9 cellular contexts compared by ENCODE assay signal in genomic region chr17:75459590-75460267, GRCh38. TPM values are rescaled to one million over a fixed set of nuclear protein-coding genes. Genes with fewer than 3 reads are reported as not detected.
DNase-seq lines count a peak whose midpoint lies in the region; ATAC-seq and TF ChIP-seq lines count a peak whose summit lies in the region.
"Had no signal": no experiment of that assay in that cellular context is flagged by ENCODE, and none has a peak within 500 bp of the region (broad histone marks: within the 10 kb centered on the region; RNA-seq: fewer than 3 reads in every experiment).

No MANE protein-coding gene starts in this region.

- H3K27ac ChIP-seq in HEK293 (ENCODE audit: extremely low read depth, low read depth, low read length): peak overlapping the region; percentile 19; the same call in 1 of the 2 replicates
- H3K27ac ChIP-seq in PC-9: peak overlapping the region; percentile 90
- peak overlapping the region; percentile 70 for H3K27ac ChIP-seq in left ventricle myocardium inferior (replicated peaks)
- peak overlapping the region; percentile 37 for H3K27ac ChIP-seq in smooth muscle cell (ENCODE audit: low read depth)

- H3F3A ChIP-seq in PC-9 (ENCODE audit: insufficient read depth, low read depth) (peaks cover 33% of the 10 kb centered on the region), smooth muscle cell (ENCODE audit: low read depth) (no peaks in the 10 kb centered on the region)

- no peaks in the 10 kb centered on the region; a peak in 1 of 3 replicates for H3K36me3 ChIP-seq in HEK293 (ENCODE audit: control insufficient read depth in 2 of 2, insufficient read depth in 1 of 2, low read length in 2 of 2)
- no peaks in the 10 kb centered on the region for H3K36me3 ChIP-seq in PC-9 (ENCODE audit: low read depth)
- H3K36me3 ChIP-seq in left ventricle myocardium inferior: no peaks in the 10 kb centered on the region
- H3K36me3 ChIP-seq in smooth muscle cell (ENCODE audit: low read depth): no peaks in the 10 kb centered on the region

- peaks cover 31% of the 10 kb centered on the region for H3K4me1 Mint-ChIP-seq in activated naive CD4-positive, alpha-beta T cell treated with anti-CD3 and anti-CD28 coated beads, Interleukin-2, amount 10 ng/mL, durations not matched to agents 7 days and 5 days

- H3K4me1 ChIP-seq in HEK293 (ENCODE audit: control insufficient read depth, insufficient read depth, low read length) (peaks cover 20% of the 10 kb centered on the region), PC-9 (replicated peaks; ENCODE audit: insufficient read depth) (peaks cover 49% of the 10 kb centered on the region), left ventricle myocardium inferior (peaks cover 60% of the 10 kb centered on the region), smooth muscle cell (ENCODE audit: low read depth) (peaks cover 17% of the 10 kb centered on the region)

- intact Hi-C loops in PC-9 (cut with micrococcal nuclease; ENCODE audit: unreplicated experiment): no loop called here
- intact Hi-C loops in left ventricle myocardium inferior (cut with micrococcal nuclease): no loop called here

- peaks cover 3% of the 10 kb centered on the region for H3K36me3 Mint-ChIP-seq in activated naive CD4-positive, alpha-beta T cell treated with anti-CD3 and anti-CD28 coated beads, Interleukin-2, amount 10 ng/mL, durations not matched to agents 7 days and 5 days

- H3K9me2 ChIP-seq in PC-9 (ENCODE audit: insufficient read depth): no peaks in the 10 kb centered on the region

- DNase-seq in PC-9 (peak; percentile 64 to 93), left ventricle myocardium inferior (no peak), smooth muscle cell (lab: John Stamatoyannopoulos, UW; ENCODE audit: unreplicated experiment) (no peak), glomerular visceral epithelial cell (ENCODE audit: extremely low spot score) (no peak), HUDEP-2 (lab: John Stamatoyannopoulos, UW; ENCODE audit: unreplicated experiment in 76 of 76) (no peak)
- no peak for DNase-seq in activated naive CD4-positive, alpha-beta T cell treated with anti-CD3 and anti-CD28 coated beads, Interleukin-2, amount 10 ng/mL, durations not matched to agents 7 days and 5 days

- H3K9ac ChIP-seq in smooth muscle cell (ENCODE audit: low read depth): no peak overlapping the region

- no peak for ATAC-seq in HG02840 (IDR thresholded peaks at IDR 0.05; ENCODE audit: low FRiP score, unreplicated experiment)

- no peaks in the 10 kb centered on the region for H3K9me3 Mint-ChIP-seq in activated naive CD4-positive, alpha-beta T cell treated with anti-CD3 and anti-CD28 coated beads, Interleukin-2, amount 10 ng/mL, durations not matched to agents 7 days and 5 days
- H3K9me3 Mint-ChIP-seq: T-helper 1 cell treated with Interleukin-12 subunit alpha and Interleukin-12 subunit beta and Interleukin-4 antibody, amounts not matched to agents 30 μg/mL and 1 μg/mL, for 36 hours had no signal

- POLR2A ChIA-PET in HEK293 (lab: Yijun Ruan, JAX): interaction anchor here (0.6 kb wide), 1 partner anchor 10 kb away, joined by 4 read pairs; no protein-coding TSS in a partner anchor
- POLR2A ChIA-PET in PC-9 (lab: Charles Lee; ENCODE audit: unreplicated experiment): interaction anchor here (0.6 to 1.3 kb wide), 3 partner anchors 17 to 374 kb away, joined by 3 to 9 read pairs (median 3); no protein-coding TSS in a partner anchor

- 62% methylated on average over 9 of the region's 9 CpGs for WGBS in smooth muscle cell (ENCODE audit: low lambda C conversion rate)

- H3K79me2 ChIP-seq in PC-9 (ENCODE audit: low read depth) (peaks cover 47% of the 10 kb centered on the region), smooth muscle cell (ENCODE audit: low read depth) (peaks cover 27% of the 10 kb centered on the region)

- H3K27ac Mint-ChIP-seq in activated naive CD4-positive, alpha-beta T cell treated with anti-CD3 and anti-CD28 coated beads, Interleukin-2, amount 10 ng/mL, durations not matched to agents 7 days and 5 days: no peak overlapping the region
- H3K27ac Mint-ChIP-seq: T-helper 1 cell treated with Interleukin-12 subunit alpha and Interleukin-12 subunit beta and Interleukin-4 antibody, amounts not matched to agents 30 μg/mL and 1 μg/mL, for 36 hours had no signal

- no peaks in the 10 kb centered on the region for H3K27me3 Mint-ChIP-seq in activated naive CD4-positive, alpha-beta T cell treated with anti-CD3 and anti-CD28 coated beads, Interleukin-2, amount 10 ng/mL, durations not matched to agents 7 days and 5 days

- no peak overlapping the region for H3K4me3 Mint-ChIP-seq in activated naive CD4-positive, alpha-beta T cell treated with anti-CD3 and anti-CD28 coated beads, Interleukin-2, amount 10 ng/mL, durations not matched to agents 7 days and 5 days
- H3K4me3 Mint-ChIP-seq: T-helper 1 cell treated with Interleukin-12 subunit alpha and Interleukin-12 subunit beta and Interleukin-4 antibody, amounts not matched to agents 30 μg/mL and 1 μg/mL, for 36 hours had no signal

- no peaks in the 10 kb centered on the region for H4K20me1 ChIP-seq in PC-9 (ENCODE audit: insufficient read depth)
- peaks cover 46% of the 10 kb centered on the region for H4K20me1 ChIP-seq in smooth muscle cell (ENCODE audit: low read depth)

- H3K9me3 ChIP-seq in HEK293 (ENCODE audit: control insufficient read depth, insufficient read depth, low read depth, low read length) (no peaks in the 10 kb centered on the region; the same call in 1 of the 2 replicates), PC-9 (ENCODE audit: insufficient read depth, low read depth) (no peaks in the 10 kb centered on the region), left ventricle myocardium inferior (replicated peaks) (no peaks in the 10 kb centered on the region), smooth muscle cell (replicated peaks; ENCODE audit: low read depth) (no peaks in the 10 kb centered on the region)

- no TSS peak for BruUV-seq in PC-9 (replicated peaks; lab: Mats Ljungman, UMichigan)

- CTCF ChIA-PET in HEK293 (lab: Yijun Ruan, JAX) (interaction anchor here (0.6 to 1.9 kb wide), 4 partner anchors 16 to 54 kb away, joined by 3 to 12 read pairs (median 4); no protein-coding TSS in a partner anchor), PC-9 (lab: Charles Lee) (interaction anchor here (0.6 kb wide), 3 partner anchors 32 to 72 kb away, joined by 4 to 8 read pairs (median 7); no protein-coding TSS in a partner anchor)
- CTCF ChIA-PET in activated naive CD4-positive, alpha-beta T cell treated with anti-CD3 and anti-CD28 coated beads, Interleukin-2, amount 10 ng/mL, durations not matched to agents 7 days and 5 days (lab: Charles Lee): interaction anchor here (0.7 kb wide), 1 partner anchor 95 kb away, joined by 3 read pairs; no protein-coding TSS in a partner anchor

- H2AFZ ChIP-seq in PC-9: peak overlapping the region; percentile 56
- H2AFZ ChIP-seq in smooth muscle cell (ENCODE audit: low read depth): no peak overlapping the region

- no peak overlapping the region for H3K4me3 ChIP-seq in HEK293 (ENCODE audit: low read depth, low read length)
- peak overlapping the region; percentile 42; the same call in 1 of the 2 replicates for H3K4me3 ChIP-seq in PC-9
- peak overlapping the region; percentile 11 for H3K4me3 ChIP-seq in left ventricle myocardium inferior
- no peak overlapping the region for H3K4me3 ChIP-seq in smooth muscle cell

- H3K4me2 ChIP-seq in PC-9 (peak overlapping the region; percentile 87), smooth muscle cell (no peak overlapping the region)

- TF ChIP-seq CTCF in HEK293 (tag by site-specific recombination; IDR thresholded peaks at IDR 0.05): no peak
- no peak for TF ChIP-seq CTCF in PC-9 (conservative IDR thresholded peaks at IDR 0.05)
- TF ChIP-seq CTCF in left ventricle myocardium inferior (IDR thresholded peaks at IDR 0.05; ENCODE audit: borderline replicate concordance): no peak
- TF ChIP-seq CTCF in smooth muscle cell (IDR thresholded peaks at IDR 0.05; ENCODE audit: borderline replicate concordance, insufficient read depth, poor library complexity, severe bottlenecking): no peak

- H3K27me3 ChIP-seq in PC-9 (ENCODE audit: insufficient read depth, low read depth) (no peaks in the 10 kb centered on the region), left ventricle myocardium inferior (ENCODE audit: low read depth) (no peaks in the 10 kb centered on the region), smooth muscle cell (ENCODE audit: low read depth) (no peaks in the 10 kb centered on the region)

TF ChIP-seq in HEK293, 187 proteins besides CTCF, POLR2A, EP300 and RAD21 (continues in another document):
- TF ChIP-seq TRIM28 (IDR thresholded peaks at IDR 0.05; ENCODE audit: borderline replicate concordance, low read length) (peak; percentile 10; the same call in 1 of the 2 replicates), ZNF623 (tag by site-specific recombination; IDR thresholded peaks at IDR 0.05) (no peak), ZNF169 (tag by site-specific recombination; IDR thresholded peaks at IDR 0.05) (no peak), OSR2 (tag by site-specific recombination; IDR thresholded peaks at IDR 0.05) (peak; percentile 55), ZNF311 (tag by site-specific recombination; IDR thresholded peaks at IDR 0.05; ENCODE audit: borderline replicate concordance) (no peak), SP7 (tag by site-specific recombination; IDR thresholded peaks at IDR 0.05) (peak; percentile 37), ZFP41 (tag by site-specific recombination; IDR thresholded peaks at IDR 0.05; ENCODE audit: borderline replicate concordance) (no peak), KLF10 (tag by site-specific recombination; IDR thresholded peaks at IDR 0.05) (no peak), ZNF626 (tag by site-specific recombination; IDR thresholded peaks at IDR 0.05) (no peak)

RNA-seq across cellular contexts. Expression of gene TMEM94, which starts 3.3 kb away (rescaled TPM):
- total RNA-seq in PC-9 (2021) (78.9 and 95.7 TPM in 2 replicates), left ventricle myocardium inferior (38.8 TPM), smooth muscle cell (18.4 and 35.9 TPM in 2 replicates)
- polyA plus RNA-seq in smooth muscle cell: 25.9 and 26.3 TPM in 2 replicates

RNA-seq across cellular contexts. Expression of gene GRB2, which starts 54.3 kb away (rescaled TPM):
- total RNA-seq in PC-9 (2021) (75.3 and 81.3 TPM in 2 replicates), left ventricle myocardium inferior (42.2 TPM), smooth muscle cell (62.4 and 76.5 TPM in 2 replicates)
- 80.1 and 83.2 TPM in 2 replicates for polyA plus RNA-seq in smooth muscle cell

RNA-seq across cellular contexts. Expression of gene CASKIN2, which starts 55.6 kb away (rescaled TPM):
- total RNA-seq in PC-9 (2021): 24.4 and 25.4 TPM in 2 replicates
- total RNA-seq in left ventricle myocardium inferior: 34.3 TPM
- total RNA-seq in smooth muscle cell: 2.6 and 4.2 TPM in 2 replicates
- polyA plus RNA-seq in smooth muscle cell: 8.0 and 10.9 TPM in 2 replicates

RNA-seq across cellular contexts. Expression of gene TSEN54, which starts 56.6 kb away (rescaled TPM):
- total RNA-seq in PC-9 (2021) (42.6 and 45.1 TPM in 2 replicates), left ventricle myocardium inferior (6.8 TPM), smooth muscle cell (12.5 and 15.1 TPM in 2 replicates)
- 15.1 and 27.7 TPM in 2 replicates for polyA plus RNA-seq in smooth muscle cell

Comparison
In these comparisons a context has a peak if more than half of its experiments do, and no peak if none do; other contexts are left out.
1. H3K27ac ChIP-seq: peak in every context shown above with its lines; median percentile 90 in PC-9; 70 in left ventricle myocardium inferior; 37 in smooth muscle cell; 19 in HEK293.
2. H3K4me3 ChIP-seq: peak in PC-9 (single experiment) and left ventricle myocardium inferior (single experiment); none in HEK293 (single experiment) and smooth muscle cell (single experiment).
3. DNase-seq: peak in PC-9 (2 of 2); none in left ventricle myocardium inferior (single experiment), smooth muscle cell (single experiment), glomerular visceral epithelial cell (single experiment), activated naive CD4-positive, alpha-beta T cell treated with anti-CD3 and anti-CD28 coated beads, Interleukin-2, amount 10 ng/mL, durations not matched to agents 7 days and 5 days (single experiment) and HUDEP-2 (0 of 76).